8 cellular contexts compared by ENCODE assay signal in the genomic region with DNA sequence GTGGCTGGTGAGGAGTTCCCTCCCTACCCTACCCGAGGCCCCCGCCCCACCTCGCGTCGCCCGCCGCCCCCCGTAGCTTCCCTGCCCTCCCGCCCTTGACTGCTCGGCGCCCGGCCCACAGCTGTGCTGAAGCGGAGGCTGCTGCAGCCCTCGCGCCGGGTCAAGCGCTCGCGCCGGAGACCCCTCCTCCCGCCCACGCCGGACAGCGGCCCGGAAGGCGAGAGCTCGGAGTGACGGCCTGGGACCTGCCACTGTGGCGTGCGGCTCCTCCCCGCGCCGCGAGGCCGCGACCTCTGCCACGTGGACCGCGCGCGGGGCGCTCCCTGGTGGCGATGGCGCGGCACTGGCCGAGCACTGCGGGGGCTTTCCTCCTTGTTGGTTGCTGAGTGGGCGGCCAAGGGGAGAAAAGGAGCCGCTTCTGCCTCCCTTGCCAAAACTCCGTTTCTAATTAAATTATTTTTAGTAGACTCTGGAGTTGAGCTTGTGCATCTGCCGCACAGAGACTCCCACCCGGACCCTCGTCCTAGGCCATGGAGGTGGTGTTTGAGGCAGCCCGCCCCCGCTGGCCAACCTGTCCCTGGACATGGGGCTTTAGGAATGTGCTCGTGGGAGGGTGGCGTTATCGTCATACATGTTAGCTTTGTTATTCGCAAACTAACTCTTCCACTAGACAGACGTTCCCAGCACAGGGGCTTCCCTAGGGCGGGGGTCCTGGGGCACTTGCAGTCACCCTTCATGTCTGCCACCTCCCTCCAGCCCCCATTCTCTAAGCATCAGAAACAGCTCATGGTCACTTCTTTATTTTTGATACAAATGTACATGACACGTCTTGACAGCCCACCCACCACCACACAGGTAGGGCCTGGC. TPM values are rescaled to one million over a fixed set of nuclear protein-coding genes. Genes with fewer than 3 reads are reported as not detected.
A peak's percentile ranks its signal among the peaks of the same experiment; 100 is the strongest.
DNase-seq lines count a peak whose midpoint lies in the region; ATAC-seq and TF ChIP-seq lines count a peak whose summit lies in the region.

No MANE protein-coding gene starts in this region.

- H3K4me3 ChIP-seq in esophagus muscularis mucosa: peak overlapping the region; percentile 48 to 59 (median 50)
- peak overlapping the region in 1 of 2 donors; percentile 4 for H3K4me3 ChIP-seq in aorta (ENCODE audit: low read length in 2 of 2)

- intact Hi-C loops in activated CD8-positive, alpha-beta T cell treated with anti-CD3 and anti-CD28 coated beads for 36 hours (cut with micrococcal nuclease): no loop called here
- intact Hi-C loops in esophagus muscularis mucosa (cut with DNase I) (no loop called here), natural killer cell (cut with micrococcal nuclease) (no loop called here), aorta (cut with DNase I) (no loop called here)

- H3K27me3 Mint-ChIP-seq in activated CD8-positive, alpha-beta T cell treated with anti-CD3 and anti-CD28 coated beads for 36 hours: no peaks in the 10 kb centered on the region
- H3K27me3 Mint-ChIP-seq in natural killer cell (ENCODE audit: low read depth in 2 of 2): no peaks in the 10 kb centered on the region

- POLR2A ChIA-PET in activated CD8-positive, alpha-beta T cell treated with anti-CD3 and anti-CD28 coated beads for 36 hours (lab: Charles Lee): interaction anchor here (0.6 to 4.0 kb wide), 9 partner anchors 9 to 859 kb away, joined by 3 to 19 read pairs (median 6); a partner anchor contains a TSS

- H3K9me3 ChIP-seq in esophagus muscularis mucosa (no peaks in the 10 kb centered on the region), aorta (ENCODE audit: control insufficient read depth, low read length) (no peaks in the 10 kb centered on the region)

- H3K36me3 ChIP-seq in esophagus muscularis mucosa: peaks cover 35 to 63% (median 45%) of the 10 kb centered on the region in 4 donors
- no peaks in the 10 kb centered on the region for H3K36me3 ChIP-seq in aorta (ENCODE audit: control insufficient read depth in 1 of 2, insufficient read depth in 2 of 2, low read length in 1 of 2)

- no peaks in the 10 kb centered on the region for H3K27me3 ChIP-seq in esophagus muscularis mucosa
- H3K27me3 ChIP-seq in aorta (ENCODE audit: control insufficient read depth in 1 of 2, insufficient read depth in 2 of 2, low read length in 1 of 2): no peaks in the 10 kb centered on the region

- DNase-seq in NOMO-1 (lab: John Stamatoyannopoulos, UW; ENCODE audit: unreplicated experiment in 2 of 2): peak; percentile 13 to 21
- no peak for DNase-seq in NOMO-1 treated with DMSO at 0.1 percent for 48 hours (lab: John Stamatoyannopoulos, UW; ENCODE audit: unreplicated experiment)
- DNase-seq in activated CD8-positive, alpha-beta T cell treated with anti-CD3 and anti-CD28 coated beads for 36 hours: peak; percentile 76
- DNase-seq in esophagus muscularis mucosa (ENCODE audit: extremely low spot score): no peak
- peak; percentile 63 for DNase-seq in natural killer cell
- DNase-seq in aorta: peak; percentile 75 to 91
- DNase-seq in cerebellar nuclear complex (lab: John Stamatoyannopoulos, UW): no peak

- no peak for TF ChIP-seq EP300 in esophagus muscularis mucosa (IDR thresholded peaks at IDR 0.05)

- H3K4me3 Mint-ChIP-seq in activated CD8-positive, alpha-beta T cell treated with anti-CD3 and anti-CD28 coated beads for 36 hours: no peak overlapping the region
- peak overlapping the region; percentile 59 for H3K4me3 Mint-ChIP-seq in natural killer cell

- H3K9me3 Mint-ChIP-seq in activated CD8-positive, alpha-beta T cell treated with anti-CD3 and anti-CD28 coated beads for 36 hours: no peaks in the 10 kb centered on the region
- no peaks in the 10 kb centered on the region for H3K9me3 Mint-ChIP-seq in natural killer cell

- 20% methylated on average over 34 of the region's 62 CpGs for WGBS in esophagus muscularis mucosa
- WGBS in aorta, 2 donors: 14 to 22% methylated on average over 41 to 62 of the region's 62 CpGs

- peaks cover 15% of the 10 kb centered on the region for H3K36me3 Mint-ChIP-seq in activated CD8-positive, alpha-beta T cell treated with anti-CD3 and anti-CD28 coated beads for 36 hours (ENCODE audit: low read depth)
- no peaks in the 10 kb centered on the region for H3K36me3 Mint-ChIP-seq in natural killer cell

- CTCF ChIA-PET in activated CD8-positive, alpha-beta T cell treated with anti-CD3 and anti-CD28 coated beads for 36 hours (lab: Charles Lee): interaction anchor here (0.6 to 11.2 kb wide), 17 partner anchors 8 to 424 kb away, joined by 3 to 102 read pairs (median 6); a partner anchor contains a TSS

- TF ChIP-seq POLR2A in esophagus muscularis mucosa (IDR thresholded peaks at IDR 0.05; ENCODE audit: low read depth): no peak

- TF ChIP-seq CTCF in activated CD8-positive, alpha-beta T cell treated with anti-CD3 and anti-CD28 coated beads for 36 hours (IDR thresholded peaks at IDR 0.05): peak; percentile 64
- TF ChIP-seq CTCF in esophagus muscularis mucosa (IDR thresholded peaks at IDR 0.05) (peak; percentile 80 to 90 (median 84)), natural killer cell (IDR thresholded peaks at IDR 0.05) (peak; percentile 54)

- H3K27ac ChIP-seq in esophagus muscularis mucosa (replicated peaks in 1 of 4) (peak overlapping the region; percentile 57 to 66 (median 63)), aorta (ENCODE audit: low read depth in 1 of 2, low read length in 2 of 2) (no peak overlapping the region)

- ATAC-seq in activated CD8-positive, alpha-beta T cell treated with anti-CD3 and anti-CD28 coated beads for 36 hours: peak; percentile 38
- ATAC-seq in natural killer cell (peak; percentile 59 to 72 (median 69)), aorta (ENCODE audit: low FRiP score) (peak; percentile 71), GM21576 (IDR thresholded peaks at IDR 0.05; ENCODE audit: unreplicated experiment) (no peak)

- peaks cover 30 to 57% (median 53%) of the 10 kb centered on the region in 4 donors for H3K4me1 ChIP-seq in esophagus muscularis mucosa
- no peaks in the 10 kb centered on the region for H3K4me1 ChIP-seq in aorta (ENCODE audit: control insufficient read depth in 1 of 2, insufficient read depth in 2 of 2, low read length in 2 of 2)

- H3K27ac Mint-ChIP-seq in activated CD8-positive, alpha-beta T cell treated with anti-CD3 and anti-CD28 coated beads for 36 hours: no peak overlapping the region
- H3K27ac Mint-ChIP-seq in natural killer cell: peak overlapping the region; percentile 48

- H3K4me1 Mint-ChIP-seq in activated CD8-positive, alpha-beta T cell treated with anti-CD3 and anti-CD28 coated beads for 36 hours (ENCODE audit: low read depth): peaks cover 23% of the 10 kb centered on the region
- H3K4me1 Mint-ChIP-seq in natural killer cell: peaks cover 17 to 24% of the 10 kb centered on the region in 2 donors

RNA-seq across cellular contexts. Expression of a gene that starts 4.4 kb away (rescaled TPM):
- 10 to 100 TPM; 46.7 to 50.2 TPM for total RNA-seq in activated CD8-positive, alpha-beta T cell treated with anti-CD3 and anti-CD28 coated beads for 36 hours
- total RNA-seq in esophagus muscularis mucosa (10 to 100 TPM; 40.9 to 72.6 (median 55.7) TPM), natural killer cell (100 to 1,000 TPM; 122 to 148 (median 148) TPM), aorta (10 to 100 TPM; 31.7 to 34.4 TPM)
- 100 to 1,000 TPM in 1 of 2 donors, 10 to 100 TPM in 1; 18.4 to 122 TPM for polyA plus RNA-seq in aorta

RNA-seq across cellular contexts. Expression of a gene that starts 6.1 kb away (rescaled TPM):
- total RNA-seq in activated CD8-positive, alpha-beta T cell treated with anti-CD3 and anti-CD28 coated beads for 36 hours: 10 to 100 TPM in 1 of 2 experiments, 1 to 10 TPM in 1; 9.7 to 10.1 TPM
- total RNA-seq in esophagus muscularis mucosa (10 to 100 TPM in 3 of 4 donors, 1 to 10 TPM in 1; 6.8 to 18.3 (median 11.9) TPM), natural killer cell (10 to 100 TPM; 31.7 to 33.8 (median 33.1) TPM), aorta (1 to 10 TPM; 6.2 to 9.8 TPM)
- polyA plus RNA-seq in aorta: 1 to 10 TPM; 2.8 to 3.0 TPM

RNA-seq across cellular contexts. Expression of a gene that starts 16.5 kb away (rescaled TPM):
- 10 to 100 TPM; 54.8 to 59.3 TPM for total RNA-seq in activated CD8-positive, alpha-beta T cell treated with anti-CD3 and anti-CD28 coated beads for 36 hours
- total RNA-seq in esophagus muscularis mucosa (10 to 100 TPM; 28.7 to 50.4 (median 39.9) TPM), natural killer cell (10 to 100 TPM; 39.4 to 61.4 (median 54.6) TPM), aorta (10 to 100 TPM; 38.5 to 47.0 TPM)
- polyA plus RNA-seq in aorta: 10 to 100 TPM in 1 of 2 donors, 1 to 10 TPM in 1; 8.1 to 27.6 TPM

RNA-seq across cellular contexts. Expression of a gene that starts 20.0 kb away (rescaled TPM):
- total RNA-seq in activated CD8-positive, alpha-beta T cell treated with anti-CD3 and anti-CD28 coated beads for 36 hours: 10 to 100 TPM; 22.8 to 22.9 TPM
- total RNA-seq in esophagus muscularis mucosa: 10 to 100 TPM in 3 of 4 donors, 1 to 10 TPM in 1; 8.0 to 16.1 (median 13.4) TPM
- 1 to 10 TPM; 2.3 to 6.6 (median 4.0) TPM for total RNA-seq in natural killer cell
- 10 to 100 TPM in 1 of 2 donors, 1 to 10 TPM in 1; 5.7 to 19.7 TPM for total RNA-seq in aorta
- polyA plus RNA-seq in aorta: 10 to 100 TPM in 1 of 2 donors, under 1 TPM in 1; 0.88 to 10.1 TPM

RNA-seq across cellular contexts. Expression of a gene that starts 49.8 kb away (rescaled TPM):
- 10 to 100 TPM; 11.6 to 13.0 TPM for total RNA-seq in activated CD8-positive, alpha-beta T cell treated with anti-CD3 and anti-CD28 coated beads for 36 hours
- total RNA-seq in esophagus muscularis mucosa (10 to 100 TPM; 43.7 to 67.7 (median 46.9) TPM), natural killer cell (10 to 100 TPM in 1 of 3 donors, 1 to 10 TPM in 2; 2.4 to 18.7 (median 3.9) TPM), aorta (10 to 100 TPM in 1 of 2 donors, 1 to 10 TPM in 1; 9.9 to 12.3 TPM)
- 10 to 100 TPM in 1 of 2 donors, 1 to 10 TPM in 1; 2.9 to 51.6 TPM for polyA plus RNA-seq in aorta

Comparison
In these comparisons a context has a peak if more than half of its experiments do, and no peak if none do; other contexts are left out.
1. DNase-seq: peak in NOMO-1 (2 of 2), activated CD8-positive, alpha-beta T cell treated with anti-CD3 and anti-CD28 coated beads for 36 hours (single experiment), natural killer cell (single experiment) and aorta (2 of 2); none in NOMO-1 treated with DMSO at 0.1 percent for 48 hours (single experiment), esophagus muscularis mucosa (single experiment) and cerebellar nuclear complex (0 of 2).
2. H3K27ac ChIP-seq: peak in esophagus muscularis mucosa (4 of 4); none in aorta (0 of 2).
3. Peak in every context shown above with its lines, with median percentiles within 50 percentile points of each other: CTCF ChIP-seq.